ENCODE assay signal across 14 cellular contexts in the genomic region with DNA sequence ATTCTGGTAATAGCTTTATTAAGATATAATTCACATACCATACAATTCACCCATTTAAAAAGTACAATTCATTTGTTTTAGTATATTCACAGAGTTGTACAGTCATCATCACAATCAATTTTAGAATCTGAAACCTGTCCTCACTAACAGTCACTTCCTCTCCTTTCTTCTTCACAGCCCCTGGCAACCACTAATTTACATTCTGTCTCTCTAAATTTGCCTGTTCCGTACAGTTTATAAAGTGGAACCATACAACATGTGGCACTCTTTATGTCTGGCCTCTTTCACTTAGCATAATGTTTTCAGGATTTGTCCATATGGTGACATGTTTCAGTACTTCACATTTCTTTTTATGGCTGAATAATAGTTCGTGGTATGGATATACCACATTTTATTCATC. TPM values are rescaled to one million over a fixed set of nuclear protein-coding genes. Genes with fewer than 3 reads are reported as not detected.
DNase-seq lines count a peak whose midpoint lies in the region; ATAC-seq, FAIRE-seq and TF ChIP-seq lines count a peak whose summit lies in the region.
"Had no signal": no experiment of that assay in that cellular context is flagged by ENCODE, and none has a peak within 500 bp of the region (broad histone marks: within the 10 kb centered on the region; RNA-seq: fewer than 3 reads in every experiment).

No MANE protein-coding gene starts in this region.

- no peaks in the 10 kb centered on the region for H3K27me3 Mint-ChIP-seq in endothelial cell (ENCODE audit: unreplicated experiment)

- no peak for TF ChIP-seq CTCF in mucosa of descending colon (IDR thresholded peaks at IDR 0.05)
- TF ChIP-seq CTCF in endothelial cell (IDR thresholded peaks at IDR 0.05; ENCODE audit: unreplicated experiment) = no peak

- FAIRE-seq in HTR-8/SVneo (lab: Jason Lieb, UNC) = no peak
- FAIRE-seq: A549, H54 had no signal

- H3K36me3 ChIP-seq in mucosa of descending colon (ENCODE audit: low read depth) = no peaks in the 10 kb centered on the region

- no peak overlapping the region for H3K27ac Mint-ChIP-seq in endothelial cell (ENCODE audit: unreplicated experiment)

- intact Hi-C loops in mucosa of descending colon (cut with DNase I, micrococcal nuclease) = no loop called here

- peak; percentile 98 for ATAC-seq in activated CD4-positive, CD25-positive, alpha-beta regulatory T cell treated with anti-CD3 and anti-CD28 coated beads, Interleukin-2, amount 50 U/mL, for 24 hours
- ATAC-seq in GM21723 (IDR thresholded peaks at IDR 0.05; ENCODE audit: unreplicated experiment) (peak; percentile 95), HG03558 (IDR thresholded peaks at IDR 0.05; ENCODE audit: extremely low read depth, unreplicated experiment) (peak; percentile 94), mucosa of descending colon (peak; percentile 49)
- ATAC-seq: A549 had no signal

- no peaks in the 10 kb centered on the region for H3K4me1 ChIP-seq in mucosa of descending colon (ENCODE audit: low read depth)
- H3K4me1 ChIP-seq: A549 had no signal

- H3K4me1 Mint-ChIP-seq in endothelial cell (ENCODE audit: unreplicated experiment) = no peaks in the 10 kb centered on the region

- H3K36me3 Mint-ChIP-seq in endothelial cell (ENCODE audit: low read depth, unreplicated experiment) = no peaks in the 10 kb centered on the region

- peaks cover 4% of the 10 kb centered on the region for H3K9me3 ChIP-seq in mucosa of descending colon

- no peak for DNase-seq in activated CD4-positive, CD25-positive, alpha-beta regulatory T cell treated with anti-CD3 and anti-CD28 coated beads, Interleukin-2, amount 50 U/mL, for 72 hours
- DNase-seq in mucosa of descending colon (no peak), DMS53 (lab: John Stamatoyannopoulos, UW) (no peak), endothelial cell (ENCODE audit: low spot score) (no peak), HTR-8/SVneo (ENCODE audit: insufficient read length, low spot score) (no peak)
- DNase-seq: erythroblast; mesenchymal stem cell; OCI-M1; stimulated activated CD4-positive, alpha-beta T cell treated with anti-CD3 and anti-CD28 coated beads, Interleukin-4, amount 100 ng/mL, for 1 hour had no signal

- no peak overlapping the region for H3K4me3 Mint-ChIP-seq in endothelial cell (ENCODE audit: unreplicated experiment)

- peaks cover 1% of the 10 kb centered on the region for H3K9me3 Mint-ChIP-seq in endothelial cell (ENCODE audit: unreplicated experiment)

- H3K4me3 ChIP-seq in mucosa of descending colon = no peak overlapping the region
- H3K4me3 ChIP-seq: A549 had no signal

RNA-seq across cellular contexts. Expression of gene ERICH6, which starts 22.7 kb away (rescaled TPM):
- total RNA-seq in mucosa of descending colon (not detected), endothelial cell (ENCODE audit: unreplicated experiment) (0.31 TPM)
